In genomic region chr10:78972160-78972946, GRCh38 we compare ENCODE assay signal across 1 cellular context.
TF ChIP-seq lines count a peak whose summit lies in the region.

No MANE protein-coding gene starts in this region.

TF ChIP-seq in HepG2, 621 proteins besides CTCF, POLR2A, EP300 and RAD21 (continued from another document and continues in another):
- TF ChIP-seq HNRNPUL1 (IDR thresholded peaks at IDR 0.05; ENCODE audit: low read depth, low read length) (no peak), PTBP1 (IDR thresholded peaks at IDR 0.05; ENCODE audit: low read depth, low read length, poor library complexity, severe bottlenecking) (peak; percentile 13), POGK (CRISPR knock-in tag; conservative IDR thresholded peaks at IDR 0.05) (no peak; the same call in 1 of the 2 replicates), NRL (CRISPR knock-in tag; IDR thresholded peaks at IDR 0.05; ENCODE audit: borderline replicate concordance) (peak; percentile 75; the same call in 1 of the 2 replicates), ZNF546 (CRISPR knock-in tag; conservative IDR thresholded peaks at IDR 0.05) (0 out of 2 replicates have a peak, but pooled peaks have one; percentile 9), ZNF503 (CRISPR knock-in tag; IDR thresholded peaks at IDR 0.05) (peak; percentile 29; the same call in 1 of the 2 replicates), PRMT3 (CRISPR knock-in tag; IDR thresholded peaks at IDR 0.05; ENCODE audit: borderline replicate concordance, low read depth) (no peak), RCOR2 (CRISPR knock-in tag; IDR thresholded peaks at IDR 0.05) (no peak; the same call in 1 of the 2 replicates), ZNF264 (CRISPR knock-in tag; IDR thresholded peaks at IDR 0.05) (no peak), NFATC3 (CRISPR knock-in tag; IDR thresholded peaks at IDR 0.05) (no peak; the same call in 1 of the 2 replicates), ZNF260 (CRISPR knock-in tag; IDR thresholded peaks at IDR 0.05; ENCODE audit: borderline replicate concordance, low read depth) (no peak), MEIS1 (CRISPR knock-in tag; IDR thresholded peaks at IDR 0.05; ENCODE audit: borderline replicate concordance) (no peak), FLYWCH1 (CRISPR knock-in tag; IDR thresholded peaks at IDR 0.05) (no peak), ATF4 (CRISPR knock-in tag; IDR thresholded peaks at IDR 0.05) (no peak), ZNF761 (CRISPR knock-in tag; conservative IDR thresholded peaks at IDR 0.05) (no peak), ZBTB8A (CRISPR knock-in tag; IDR thresholded peaks at IDR 0.05; ENCODE audit: borderline replicate concordance, low read depth) (no peak), ZNF143 (CRISPR knock-in tag; IDR thresholded peaks at IDR 0.05) (peak; percentile 37; the same call in 1 of the 2 replicates), THRA (CRISPR knock-in tag; IDR thresholded peaks at IDR 0.05; ENCODE audit: borderline replicate concordance) (peak; percentile 95; the same call in 1 of the 2 replicates), ZNF816 (CRISPR knock-in tag; IDR thresholded peaks at IDR 0.05; ENCODE audit: borderline replicate concordance) (peak; percentile 77), ZNF567 (CRISPR knock-in tag; IDR thresholded peaks at IDR 0.05; ENCODE audit: borderline replicate concordance) (0 out of 2 replicates have a peak, but pooled peaks have one; percentile 34), ZFP36 (IDR thresholded peaks at IDR 0.05; ENCODE audit: borderline replicate concordance, low read depth, low read length, partially characterized antibody) (no peak), ZNF446 (CRISPR knock-in tag; IDR thresholded peaks at IDR 0.05) (peak; percentile 43; the same call in 1 of the 2 replicates), BCL6 (CRISPR knock-in tag; IDR thresholded peaks at IDR 0.05) (no peak; the same call in 1 of the 2 replicates), ZSCAN9 (CRISPR knock-in tag; IDR thresholded peaks at IDR 0.05; ENCODE audit: borderline replicate concordance) (0 out of 2 replicates have a peak, but pooled peaks have one; percentile 1), ARID3A (IDR thresholded peaks at IDR 0.05; ENCODE audit: low read depth, low read length) (no peak), ZKSCAN1 (IDR thresholded peaks at IDR 0.05; ENCODE audit: low read length) (no peak), MTA3 (CRISPR knock-in tag; IDR thresholded peaks at IDR 0.05) (no peak), ZNF350 (CRISPR knock-in tag; IDR thresholded peaks at IDR 0.05; ENCODE audit: borderline replicate concordance, low read depth) (peak; percentile 71), ZKSCAN5 (CRISPR knock-in tag; IDR thresholded peaks at IDR 0.05) (no peak), THAP8 (CRISPR knock-in tag; IDR thresholded peaks at IDR 0.05; ENCODE audit: borderline replicate concordance) (no peak), ZNF660 (CRISPR knock-in tag; IDR thresholded peaks at IDR 0.05; ENCODE audit: borderline replicate concordance, low read depth) (no peak), NFKBIZ (CRISPR knock-in tag; IDR thresholded peaks at IDR 0.05) (no peak), ZNF432 (CRISPR knock-in tag; IDR thresholded peaks at IDR 0.05; ENCODE audit: borderline replicate concordance) (no peak), GLMP (CRISPR knock-in tag; IDR thresholded peaks at IDR 0.05; ENCODE audit: borderline replicate concordance) (no peak), CREM (IDR thresholded peaks at IDR 0.05) (no peak), CREM (CRISPR knock-in tag; IDR thresholded peaks at IDR 0.05) (no peak), REPIN1 (CRISPR knock-in tag; IDR thresholded peaks at IDR 0.05; ENCODE audit: borderline replicate concordance, low read depth) (no peak), PATZ1 (CRISPR knock-in tag; IDR thresholded peaks at IDR 0.05) (peak; percentile 99), ETV6 (CRISPR knock-in tag; conservative IDR thresholded peaks at IDR 0.05) (no peak), ZNF318 (CRISPR knock-in tag; IDR thresholded peaks at IDR 0.05) (no peak), ZNF224 (CRISPR knock-in tag; IDR thresholded peaks at IDR 0.05) (no peak; the same call in 1 of the 2 replicates), ZFP41 (CRISPR knock-in tag; IDR thresholded peaks at IDR 0.05; ENCODE audit: borderline replicate concordance) (no peak)
